In genomic region chrX:63115196-63115595, GRCh38 we compare ENCODE assay signal across 11 cellular contexts.
"Had no signal": no experiment of that assay in that cellular context is flagged by ENCODE, and none has a peak within 500 bp of the region (broad histone marks: within the 10 kb centered on the region; RNA-seq: fewer than 3 reads in every experiment).

No MANE protein-coding gene starts in this region.

- H3K4me1 ChIP-seq: HAP-1 had no signal

- H3K9ac ChIP-seq: GM23248 had no signal

- H3K27ac ChIP-seq: GM23248 had no signal

- H3K4me2 ChIP-seq: GM23338 had no signal

- FAIRE-seq: H1, H54 had no signal

- H3K4me1 Mint-ChIP-seq: GM23338, H9 had no signal

- ATAC-seq: GM23338, HCT116 had no signal

- H3K27ac Mint-ChIP-seq: GM23338, H9, HFFc6 had no signal

- H3K4me3 ChIP-seq: GM23248, GM23338, HAP-1 had no signal

- H3K9me3 Mint-ChIP-seq: HFFc6 had no signal

- H2AFZ ChIP-seq: GM23248, GM23338 had no signal

- H3K36me3 ChIP-seq: HAP-1 had no signal

- H3K4me3 Mint-ChIP-seq: GM23338, H9, HFFc6 had no signal

- DNase-seq: GM23248, GOT3, H7, H9, HCEC 1CT, HFFc6 had no signal

- H3K9me3 ChIP-seq: HAP-1 had no signal
